ENCODE assay signal across 15 cellular contexts in the genomic region with DNA sequence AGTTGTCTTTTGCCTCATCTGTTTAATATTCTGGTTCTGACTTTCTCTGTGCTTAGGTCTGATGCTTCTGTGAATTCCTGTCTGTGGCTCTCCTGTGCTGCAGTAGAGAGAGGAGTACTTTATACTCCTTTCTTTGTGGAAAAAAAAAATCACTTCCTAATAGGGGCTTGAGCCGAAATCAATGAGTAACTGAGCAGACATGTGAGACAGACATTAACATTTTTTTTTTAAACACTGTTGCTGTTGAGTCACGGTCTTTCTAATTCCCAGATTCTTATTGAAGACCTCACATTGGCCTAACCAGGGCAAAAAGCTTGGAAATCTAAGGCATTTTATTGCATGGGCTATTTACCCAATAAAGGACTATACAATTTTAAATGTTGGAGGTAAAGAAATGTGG.
A peak's percentile ranks its signal among the peaks of the same experiment; 100 is the strongest.
DNase-seq lines count a peak whose midpoint lies in the region; ATAC-seq and TF ChIP-seq lines count a peak whose summit lies in the region.
"Had no signal": no experiment of that assay in that cellular context is flagged by ENCODE, and none has a peak within 500 bp of the region (broad histone marks: within the 10 kb centered on the region; RNA-seq: fewer than 3 reads in every experiment).

No MANE protein-coding gene starts in this region.

- H3K27me3 ChIP-seq in mammary epithelial cell (ENCODE audit: insufficient read depth, low read length) (no peaks in the 10 kb centered on the region), Karpas-422 (ENCODE audit: low read length) (no peaks in the 10 kb centered on the region)
- H3K27me3 ChIP-seq: right lobe of liver had no signal

- H3K9me2 ChIP-seq in Karpas-422 (replicated peaks; ENCODE audit: insufficient read depth, low read length) = no peaks in the 10 kb centered on the region; the same call in 1 of the 2 replicates

- no peaks in the 10 kb centered on the region for H3K9me3 ChIP-seq in mammary epithelial cell (replicated peaks; ENCODE audit: insufficient read depth, low read length)
- no peaks in the 10 kb centered on the region for H3K9me3 ChIP-seq in Karpas-422 (ENCODE audit: low read length)
- H3K9me3 ChIP-seq: right lobe of liver had no signal

- CTCF ChIA-PET in mammary epithelial cell (lab: Charles Lee; ENCODE audit: low non-redundant PET) (no interaction called here), MCF 10A (lab: Yijun Ruan, JAX) (interaction anchor here (0.7 kb wide), 1 partner anchor 1053 kb away, joined by 3 read pairs; no protein-coding TSS in a partner anchor)

- BruUV-seq in mammary epithelial cell (replicated peaks; lab: Mats Ljungman, UMichigan) (no TSS peak), MCF 10A (replicated peaks; lab: Mats Ljungman, UMichigan) (no TSS peak)

- TF ChIP-seq CTCF in mammary epithelial cell (conservative IDR thresholded peaks at IDR 0.05 in 1 of 2, IDR thresholded peaks at IDR 0.05 in 1 of 2; ENCODE audit: extremely low read depth in 1 of 2, insufficient read depth in 1 of 2, low read depth in 1 of 2, low read length in 2 of 2) (no peak), MCF 10A (IDR thresholded peaks at IDR 0.05; ENCODE audit: unreplicated experiment) (no peak)

- H2AFZ ChIP-seq in mammary epithelial cell (ENCODE audit: low read depth, low read length) (no peak overlapping the region), Karpas-422 (ENCODE audit: low read length) (no peak overlapping the region)

- POLR2A ChIA-PET in MCF 10A (lab: Yijun Ruan, JAX) = no interaction called here

- H3K36me3 Mint-ChIP-seq in MCF 10A (ENCODE audit: insufficient read depth, unreplicated experiment) = no peaks in the 10 kb centered on the region
- H3K36me3 Mint-ChIP-seq: activated naive CD4-positive, alpha-beta T cell treated with anti-CD3 and anti-CD28 coated beads, Interleukin-2, amount 10 ng/mL, durations not matched to agents 7 days and 5 days had no signal

- DNase-seq in mammary epithelial cell (peak; percentile 1), MCF 10A (ENCODE audit: unreplicated experiment) (no peak), amniotic stem cell (lab: John Stamatoyannopoulos, UW) (peak; percentile 3), iris pigment epithelial cell (ENCODE audit: low read depth) (peak; percentile 60), KG1 (lab: John Stamatoyannopoulos, UW) (no peak), Karpas-422 (no peak), middle frontal gyrus (ENCODE audit: extremely low spot score, low spot score) (no peak)
- DNase-seq in stimulated activated naive CD8-positive, alpha-beta T cell treated with anti-CD3 and anti-CD28 coated beads, Interleukin-15, Interleukin-2, amounts not matched to agents 100 U/mL and 50 U/mL, for 24 hours = no peak
- DNase-seq: activated CD4-positive, alpha-beta T cell treated with anti-CD3 and anti-CD28 coated beads, Interleukin-2, amount 10 ng/mL, durations not matched to agents 7 days and 5 days; activated naive CD4-positive, alpha-beta T cell treated with anti-CD3 and anti-CD28 coated beads, Interleukin-2, amount 10 ng/mL, durations not matched to agents 7 days and 5 days; GDM1; NCI-H146; NCI-H446; right lobe of liver had no signal

- no peak overlapping the region for H3K9ac ChIP-seq in mammary epithelial cell (ENCODE audit: insufficient read depth, low read length)
- no peak overlapping the region for H3K9ac ChIP-seq in Karpas-422 (ENCODE audit: low read length)

- no peak overlapping the region for H3K4me3 ChIP-seq in mammary epithelial cell (replicated peaks in 1 of 3; ENCODE audit: insufficient read depth in 1 of 3, low read depth in 2 of 3, low read length in 3 of 3)
- no peak overlapping the region for H3K4me3 ChIP-seq in Karpas-422 (ENCODE audit: low read length)
- H3K4me3 ChIP-seq: right lobe of liver had no signal

- H3K27me3 Mint-ChIP-seq in MCF 10A (ENCODE audit: insufficient read depth, unreplicated experiment) = no peaks in the 10 kb centered on the region
- H3K27me3 Mint-ChIP-seq: activated CD4-positive, alpha-beta T cell treated with anti-CD3 and anti-CD28 coated beads, Interleukin-2, amount 10 ng/mL, durations not matched to agents 7 days and 5 days; activated naive CD4-positive, alpha-beta T cell treated with anti-CD3 and anti-CD28 coated beads, Interleukin-2, amount 10 ng/mL, durations not matched to agents 7 days and 5 days had no signal

- H3K36me3 ChIP-seq in mammary epithelial cell (ENCODE audit: insufficient read depth, low read length) = no peaks in the 10 kb centered on the region
- H3K36me3 ChIP-seq in Karpas-422 (ENCODE audit: insufficient read depth, low read length) = no peaks in the 10 kb centered on the region
- H3K36me3 ChIP-seq: right lobe of liver had no signal

- H3K4me3 Mint-ChIP-seq in MCF 10A (ENCODE audit: unreplicated experiment) = no peak overlapping the region
- H3K4me3 Mint-ChIP-seq: activated CD4-positive, alpha-beta T cell treated with anti-CD3 and anti-CD28 coated beads, Interleukin-2, amount 10 ng/mL, durations not matched to agents 7 days and 5 days; activated naive CD4-positive, alpha-beta T cell treated with anti-CD3 and anti-CD28 coated beads, Interleukin-2, amount 10 ng/mL, durations not matched to agents 7 days and 5 days had no signal

- H3K27ac Mint-ChIP-seq in MCF 10A (ENCODE audit: low read depth, unreplicated experiment) = no peak overlapping the region
- H3K27ac Mint-ChIP-seq: activated CD4-positive, alpha-beta T cell treated with anti-CD3 and anti-CD28 coated beads, Interleukin-2, amount 10 ng/mL, durations not matched to agents 7 days and 5 days; activated naive CD4-positive, alpha-beta T cell treated with anti-CD3 and anti-CD28 coated beads, Interleukin-2, amount 10 ng/mL, durations not matched to agents 7 days and 5 days had no signal

- WGBS in mammary epithelial cell (ENCODE audit: low coverage, missing lambda C conversion rate) = 70% methylated on average over 2 of the region's 2 CpGs

- H3K4me1 ChIP-seq in mammary epithelial cell (ENCODE audit: insufficient read depth, low read length) = no peaks in the 10 kb centered on the region
- no peaks in the 10 kb centered on the region for H3K4me1 ChIP-seq in Karpas-422 (ENCODE audit: low read length)
- H3K4me1 ChIP-seq: right lobe of liver had no signal

- H4K20me1 ChIP-seq in mammary epithelial cell (ENCODE audit: insufficient read depth, low read length) (no peaks in the 10 kb centered on the region), Karpas-422 (ENCODE audit: insufficient read depth, low read depth, low read length) (no peaks in the 10 kb centered on the region)

- H3K79me2 ChIP-seq in mammary epithelial cell (ENCODE audit: insufficient read depth, low read length) (no peaks in the 10 kb centered on the region), Karpas-422 (ENCODE audit: low read length) (no peaks in the 10 kb centered on the region)

- intact Hi-C loops in mammary epithelial cell (cut with micrococcal nuclease) = no loop called here
- intact Hi-C loops in MCF 10A (cut with micrococcal nuclease) = no loop called here

- no peaks in the 10 kb centered on the region for H3K4me1 Mint-ChIP-seq in MCF 10A (ENCODE audit: insufficient read depth, unreplicated experiment)
- H3K4me1 Mint-ChIP-seq: activated CD4-positive, alpha-beta T cell treated with anti-CD3 and anti-CD28 coated beads, Interleukin-2, amount 10 ng/mL, durations not matched to agents 7 days and 5 days; activated naive CD4-positive, alpha-beta T cell treated with anti-CD3 and anti-CD28 coated beads, Interleukin-2, amount 10 ng/mL, durations not matched to agents 7 days and 5 days had no signal

- no peaks in the 10 kb centered on the region for H3K9me3 Mint-ChIP-seq in MCF 10A (ENCODE audit: unreplicated experiment)
- H3K9me3 Mint-ChIP-seq: activated CD4-positive, alpha-beta T cell treated with anti-CD3 and anti-CD28 coated beads, Interleukin-2, amount 10 ng/mL, durations not matched to agents 7 days and 5 days; activated naive CD4-positive, alpha-beta T cell treated with anti-CD3 and anti-CD28 coated beads, Interleukin-2, amount 10 ng/mL, durations not matched to agents 7 days and 5 days had no signal

- dilution Hi-C loops in mammary epithelial cell (cut with HindIII; ENCODE audit: low sequenced_read_pairs) = no loop called here

- H3K27ac ChIP-seq in mammary epithelial cell (ENCODE audit: insufficient read depth, low read depth, low read length) (no peak overlapping the region), Karpas-422 (ENCODE audit: low read length) (no peak overlapping the region)
- H3K27ac ChIP-seq: right lobe of liver had no signal

- H3K4me2 ChIP-seq in mammary epithelial cell (ENCODE audit: insufficient read depth, low read depth, low read length) (no peak overlapping the region), Karpas-422 (ENCODE audit: low read depth, low read length, poor library complexity, severe bottlenecking) (no peak overlapping the region)

- ATAC-seq in stimulated activated naive CD8-positive, alpha-beta T cell treated with anti-CD3 and anti-CD28 coated beads, Interleukin-15, Interleukin-2, amounts not matched to agents 100 U/mL and 50 U/mL, for 24 hours = no peak
- ATAC-seq: HCT116, right lobe of liver had no signal

- in situ Hi-C loops in mammary epithelial cell (cut with MboI; ENCODE audit: low sequenced_read_pairs in 2 of 2) = no loop called here

Comparison
In these comparisons a context has a peak if more than half of its experiments do, and no peak if none do; other contexts are left out.
1. DNase-seq: peak in mammary epithelial cell (single experiment), amniotic stem cell (single experiment) and iris pigment epithelial cell (single experiment); none in MCF 10A (single experiment), KG1 (single experiment), Karpas-422 (single experiment), stimulated activated naive CD8-positive, alpha-beta T cell treated with anti-CD3 and anti-CD28 coated beads, Interleukin-15, Interleukin-2, amounts not matched to agents 100 U/mL and 50 U/mL, for 24 hours (single experiment) and middle frontal gyrus (single experiment).